9 cellular contexts compared by ENCODE assay signal in genomic region chrX:68822641-68823410, GRCh38. TPM values are rescaled to one million over a fixed set of nuclear protein-coding genes. Genes with fewer than 3 reads are reported as not detected.
DNase-seq lines count a peak whose midpoint lies in the region; ATAC-seq and TF ChIP-seq lines count a peak whose summit lies in the region.
"Had no signal": no experiment of that assay in that cellular context is flagged by ENCODE, and none has a peak within 500 bp of the region (broad histone marks: within the 10 kb centered on the region; RNA-seq: fewer than 3 reads in every experiment).

No MANE protein-coding gene starts in this region.

- 17 to 18% methylated on average over 14 of the region's 14 CpGs for WGBS in sigmoid colon, 2 donors

- in situ Hi-C loops in ACHN (cut with HindIII; ENCODE audit: low pct_ligation_motif_present, low pct_unique_long_range_greater_than_20kb, low sequenced_read_pairs) = no loop called here

- TF ChIP-seq POLR2A in sigmoid colon (IDR thresholded peaks at IDR 0.05) = no peak

- no peaks in the 10 kb centered on the region for H3K36me3 ChIP-seq in KMS-11 (ENCODE audit: insufficient read depth)
- H3K36me3 ChIP-seq in WERI-Rb-1 = no peaks in the 10 kb centered on the region
- no peaks in the 10 kb centered on the region for H3K36me3 ChIP-seq in sigmoid colon

- no peak overlapping the region for H3K4me2 ChIP-seq in KMS-11

- H3K27ac ChIP-seq in KMS-11 = no peak overlapping the region
- H3K27ac ChIP-seq in WERI-Rb-1 = no peak overlapping the region
- H3K27ac ChIP-seq in sigmoid colon = no peak overlapping the region
- H3K27ac ChIP-seq: HL-60 had no signal

- DNase-seq in ACHN (peak; percentile 20), GM10266 (ENCODE audit: extremely low spot score) (no peak), WERI-Rb-1 (peak; percentile 63), cardiac septum (ENCODE audit: low spot score) (peak; percentile 71), sigmoid colon (no peak)

- peaks cover 3% of the 10 kb centered on the region for H3K4me1 ChIP-seq in KMS-11 (ENCODE audit: low read depth, poor library complexity, severe bottlenecking)
- H3K4me1 ChIP-seq in sigmoid colon = peaks cover 0 to 4% (median 2%) of the 10 kb centered on the region in 4 donors

- H3K79me2 ChIP-seq in KMS-11 (ENCODE audit: insufficient read depth, low read depth) = no peaks in the 10 kb centered on the region

- peak overlapping the region; percentile 67; the same call in 1 of the 2 replicates for H2AFZ ChIP-seq in KMS-11 (ENCODE audit: low read depth)

- H3K4me3 ChIP-seq in KMS-11 (IDR thresholded peaks at IDR 0.05; ENCODE audit: insufficient read depth, low read depth, low read length) (no peak overlapping the region), WERI-Rb-1 (ENCODE audit: low read depth, low read length) (no peak overlapping the region), sigmoid colon (no peak overlapping the region)

- no peak overlapping the region for H3K9ac ChIP-seq in KMS-11

- intact Hi-C loops in cardiac septum (cut with DNase I) = loop anchor here (5.0 kb wide), 2 partner anchors 564 to 794 kb away; partner anchors contain the start of gene EDA
- intact Hi-C loops in sigmoid colon (cut with DNase I) = loop anchor here (5.0 kb wide), 1 partner anchor 564 kb away; no protein-coding TSS in a partner anchor

- no peaks in the 10 kb centered on the region for H3K27me3 ChIP-seq in KMS-11 (ENCODE audit: insufficient read depth, low read depth)
- peaks cover 5% of the 10 kb centered on the region for H3K27me3 ChIP-seq in WERI-Rb-1 (ENCODE audit: insufficient read depth, low read depth, severe bottlenecking)
- no peaks in the 10 kb centered on the region for H3K27me3 ChIP-seq in sigmoid colon

- TF ChIP-seq CTCF in GM10266 (IDR thresholded peaks at IDR 0.05; ENCODE audit: control insufficient read depth, insufficient read depth, low read depth, missing control alignments) (peak; percentile 58), KMS-11 (conservative IDR thresholded peaks at IDR 0.05; ENCODE audit: low read depth, low read length) (0 out of 2 replicates have a peak, but pooled peaks have one; percentile 19), WERI-Rb-1 (IDR thresholded peaks at IDR 0.05; ENCODE audit: low read depth, low read length) (peak; percentile 75), sigmoid colon (IDR thresholded peaks at IDR 0.05) (peak in 3 of 4 experiments; percentile 20 to 64 (median 27))

- no peak for TF ChIP-seq EP300 in sigmoid colon (IDR thresholded peaks at IDR 0.05)

- ATAC-seq in GM21786 (IDR thresholded peaks at IDR 0.05; ENCODE audit: unreplicated experiment) = no peak
- no peak for ATAC-seq in HG03139 (IDR thresholded peaks at IDR 0.05; ENCODE audit: unreplicated experiment)

- H3K9me3 ChIP-seq in WERI-Rb-1 (ENCODE audit: severe bottlenecking) (no peaks in the 10 kb centered on the region), sigmoid colon (no peaks in the 10 kb centered on the region)

- no peaks in the 10 kb centered on the region for H4K20me1 ChIP-seq in KMS-11 (ENCODE audit: insufficient read depth)

RNA-seq across cellular contexts. Expression of gene EFNB1, which starts 6.0 kb away (rescaled TPM):
- total RNA-seq in cardiac septum = 27.9 TPM
- 10 to 100 TPM in 3 of 4 donors, 1 to 10 TPM in 1; 9.5 to 18.6 (median 14.6) TPM for total RNA-seq in sigmoid colon
- 10 to 100 TPM; 13.4 to 53.2 (median 16.2) TPM for polyA plus RNA-seq in sigmoid colon

Comparison
In these comparisons a context has a peak if more than half of its experiments do, and no peak if none do; other contexts are left out.
1. DNase-seq: peak in ACHN (single experiment), WERI-Rb-1 (single experiment) and cardiac septum (single experiment); none in GM10266 (single experiment) and sigmoid colon (single experiment).
2. CTCF ChIP-seq: peak in every context shown above with its lines; median percentile 75 in WERI-Rb-1; 58 in GM10266; 27 in sigmoid colon; 19 in KMS-11.